Comparison of ENCODE assay signal across 8 cellular contexts in the genomic region with DNA sequence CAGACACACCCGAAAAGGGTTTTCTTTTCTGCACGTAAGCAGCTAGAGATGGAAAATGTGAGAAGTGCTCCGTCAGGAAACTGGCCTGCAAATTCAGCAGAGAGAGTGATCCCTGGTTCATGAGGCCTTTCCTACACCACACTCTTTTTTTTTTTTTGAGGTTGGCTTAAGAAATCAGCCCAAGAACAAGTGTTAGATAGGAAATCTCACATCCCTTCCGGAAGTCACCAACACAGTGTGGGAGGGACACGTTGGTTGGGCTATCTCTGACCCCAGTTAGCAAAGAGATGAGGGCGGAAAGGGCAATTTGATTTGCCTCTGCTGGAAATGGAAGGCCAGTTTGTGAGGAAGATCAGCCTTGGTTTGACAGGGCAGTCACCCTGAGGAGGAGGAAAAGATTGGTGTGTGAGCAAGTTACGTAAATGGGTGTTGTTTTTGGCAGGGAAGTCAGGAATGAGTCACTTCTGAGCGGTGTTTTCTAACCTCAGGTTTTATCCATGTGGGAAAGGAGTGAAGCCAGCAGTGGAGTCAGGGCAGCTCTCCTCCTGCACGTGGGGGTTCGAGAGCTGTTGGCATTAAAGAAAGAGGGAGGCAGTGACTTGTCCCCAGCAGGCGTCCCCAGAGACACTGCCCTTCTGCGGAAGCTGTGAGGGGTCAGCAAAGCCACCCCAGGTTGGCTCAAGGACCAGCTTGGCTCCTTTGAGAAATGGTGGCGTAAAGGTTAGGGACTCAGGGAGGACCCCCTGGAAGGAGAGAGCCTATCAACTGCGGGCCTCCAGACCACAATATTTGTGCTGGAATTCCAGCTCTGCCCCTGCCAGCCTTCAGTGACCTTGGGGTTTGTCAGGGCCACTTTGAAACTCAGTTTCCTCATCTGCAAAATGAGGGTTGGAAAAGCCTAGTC.
A peak's percentile ranks its signal among the peaks of the same experiment; 100 is the strongest.
DNase-seq lines count a peak whose midpoint lies in the region; ATAC-seq and TF ChIP-seq lines count a peak whose summit lies in the region.

No MANE protein-coding gene starts in this region.

- H3K9me2 ChIP-seq in PC-9 (ENCODE audit: insufficient read depth) = no peaks in the 10 kb centered on the region

- CTCF ChIA-PET in PC-9 (lab: Charles Lee) = no interaction called here

- H3K4me1 ChIP-seq in PC-9 (replicated peaks; ENCODE audit: insufficient read depth) (peaks cover 48% of the 10 kb centered on the region), breast epithelium (peaks cover 14 to 19% of the 10 kb centered on the region in 2 donors), right lobe of liver (peaks cover 2 to 26% (median 11%) of the 10 kb centered on the region in 4 donors), thoracic aorta (ENCODE audit: control insufficient read depth in 1 of 2, low read depth in 2 of 2) (peaks cover 20 to 32% of the 10 kb centered on the region in 2 donors)

- no peak overlapping the region for H2AFZ ChIP-seq in PC-9

- H3F3A ChIP-seq in PC-9 (ENCODE audit: insufficient read depth, low read depth) = peaks cover 18% of the 10 kb centered on the region

- intact Hi-C loops in PC-9 (cut with micrococcal nuclease; ENCODE audit: unreplicated experiment) = loop anchor here (1.0 kb wide), 1 partner anchor 84 kb away; no protein-coding TSS in a partner anchor
- intact Hi-C loops in breast epithelium (cut with DNase I; ENCODE audit: low total_unique reads) = no loop called here
- intact Hi-C loops in right lobe of liver (cut with DNase I) = no loop called here

- WGBS in right lobe of liver (ENCODE audit: insufficient coverage, low coverage, low lambda C conversion rate, missing lambda C conversion rate) = 11% methylated on average over 11 of the region's 14 CpGs

- TSS peak; percentile 99 for BruUV-seq in PC-9 (replicated peaks; lab: Mats Ljungman, UMichigan)

- H3K36me3 ChIP-seq in PC-9 (ENCODE audit: low read depth) (no peaks in the 10 kb centered on the region), breast epithelium (no peaks in the 10 kb centered on the region), right lobe of liver (no peaks in the 10 kb centered on the region), thoracic aorta (peaks cover 12% of the 10 kb centered on the region)

- no peaks in the 10 kb centered on the region for H3K79me2 ChIP-seq in PC-9 (ENCODE audit: low read depth)

- TF ChIP-seq CTCF in PC-9 (conservative IDR thresholded peaks at IDR 0.05) = no peak
- no peak for TF ChIP-seq CTCF in breast epithelium (IDR thresholded peaks at IDR 0.05)
- no peak for TF ChIP-seq CTCF in right lobe of liver (IDR thresholded peaks at IDR 0.05)
- no peak for TF ChIP-seq CTCF in thoracic aorta (IDR thresholded peaks at IDR 0.05)

- peak; percentile 91 for DNase-seq in ELR (ENCODE audit: low read depth)
- DNase-seq in PC-9 = peak; percentile 67 to 85
- peak in 1 of 2 donors; percentile 85 for DNase-seq in breast epithelium (ENCODE audit: low spot score in 2 of 2)
- DNase-seq in right lobe of liver = peak; percentile 58 to 84 (median 72)
- peak; percentile 77 for DNase-seq in thoracic aorta (ENCODE audit: low spot score)
- DNase-seq in globus pallidus (ENCODE audit: low spot score) = no peak

- H4K20me1 ChIP-seq in PC-9 (ENCODE audit: insufficient read depth) = no peaks in the 10 kb centered on the region

- ATAC-seq in right lobe of liver (peak; percentile 79 to 94 (median 86)), thoracic aorta (ENCODE audit: insufficient number of reproducible peaks, low FRiP score, low read depth) (peak; percentile 96), GM21381 (IDR thresholded peaks at IDR 0.05; ENCODE audit: unreplicated experiment) (no peak), GM19397 (IDR thresholded peaks at IDR 0.05; ENCODE audit: unreplicated experiment) (no peak)

- no peak for TF ChIP-seq POLR2A in breast epithelium (IDR thresholded peaks at IDR 0.05)
- TF ChIP-seq POLR2A in right lobe of liver (IDR thresholded peaks at IDR 0.05) = peak; percentile 60

- H3K27ac ChIP-seq in PC-9 (peak overlapping the region; percentile 81), breast epithelium (peak overlapping the region; percentile 90 to 97), right lobe of liver (peak overlapping the region; percentile 86 to 96 (median 92)), thoracic aorta (peak overlapping the region; percentile 88 to 91)

- POLR2A ChIA-PET in PC-9 (lab: Charles Lee; ENCODE audit: unreplicated experiment) = interaction anchor here (0.7 kb wide), 2 partner anchors 18 to 84 kb away, joined by 3 to 4 read pairs; no protein-coding TSS in a partner anchor

- H3K27me3 ChIP-seq in PC-9 (ENCODE audit: insufficient read depth, low read depth) (no peaks in the 10 kb centered on the region), breast epithelium (no peaks in the 10 kb centered on the region), right lobe of liver (no peaks in the 10 kb centered on the region), thoracic aorta (replicated peaks; ENCODE audit: insufficient read depth) (no peaks in the 10 kb centered on the region)

- H3K9me3 ChIP-seq in PC-9 (ENCODE audit: insufficient read depth, low read depth) (no peaks in the 10 kb centered on the region), breast epithelium (no peaks in the 10 kb centered on the region), right lobe of liver (no peaks in the 10 kb centered on the region), thoracic aorta (no peaks in the 10 kb centered on the region)

- H3K4me3 ChIP-seq in PC-9 (no peak overlapping the region), breast epithelium (peak overlapping the region in 1 of 3 donors; percentile 43), right lobe of liver (no peak overlapping the region), thoracic aorta (peak overlapping the region; percentile 31)

- H3K4me2 ChIP-seq in PC-9 = peak overlapping the region; percentile 51

Comparison
In these comparisons a context has a peak if more than half of its experiments do, and no peak if none do; other contexts are left out.
1. ATAC-seq: peak in right lobe of liver (4 of 4) and thoracic aorta (single experiment); none in GM21381 (single experiment) and GM19397 (single experiment).
2. Peak in every context shown above with its lines, with median percentiles within 50 percentile points of each other: H3K27ac ChIP-seq.